1 cellular context compared by ENCODE assay signal in the genomic region with DNA sequence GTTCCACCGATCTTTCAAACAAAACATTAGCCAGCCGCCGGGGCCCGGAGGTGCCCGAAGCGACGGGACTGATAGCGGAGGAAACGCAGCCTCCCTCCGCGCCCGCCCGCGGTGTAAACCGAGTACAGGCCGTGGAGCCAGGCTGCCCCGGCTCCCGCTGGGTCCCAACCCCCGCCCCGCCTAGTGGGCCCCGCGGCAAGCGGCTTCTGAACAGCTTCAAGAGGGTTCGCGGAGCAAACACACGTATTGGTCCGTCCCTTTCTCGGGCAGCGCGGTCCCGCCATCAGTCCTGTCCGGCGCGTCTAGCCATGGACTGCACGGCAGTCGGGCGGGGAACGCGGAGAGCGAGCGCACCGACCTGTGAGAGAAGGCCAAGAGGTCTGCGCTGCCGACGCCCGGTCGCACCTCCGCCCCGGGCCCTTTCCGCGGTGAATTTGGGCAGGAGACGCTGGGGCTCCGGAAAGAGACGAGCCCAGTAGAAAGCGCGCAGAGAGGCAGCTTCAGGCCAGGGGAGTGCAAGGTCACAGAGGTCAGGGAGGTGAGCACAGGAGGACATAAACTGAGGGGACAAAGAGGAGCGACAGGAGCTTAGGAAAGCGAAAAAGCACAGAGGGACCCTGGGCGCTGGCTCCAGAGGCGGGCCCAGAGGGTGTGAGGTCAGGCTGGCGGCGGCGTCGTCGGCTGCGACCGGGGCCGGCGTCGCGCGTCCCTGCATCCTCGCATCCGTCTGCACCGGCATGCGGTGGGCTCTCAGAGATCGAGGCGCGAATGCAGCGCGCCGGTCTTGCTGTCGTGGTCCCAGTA.
TF ChIP-seq lines count a peak whose summit lies in the region.

No MANE protein-coding gene starts in this region.

TF ChIP-seq in WTC11, 78 proteins besides CTCF, POLR2A, EP300 and RAD21 (continued from another document and continues in another):
- TF ChIP-seq, protein P1, sequence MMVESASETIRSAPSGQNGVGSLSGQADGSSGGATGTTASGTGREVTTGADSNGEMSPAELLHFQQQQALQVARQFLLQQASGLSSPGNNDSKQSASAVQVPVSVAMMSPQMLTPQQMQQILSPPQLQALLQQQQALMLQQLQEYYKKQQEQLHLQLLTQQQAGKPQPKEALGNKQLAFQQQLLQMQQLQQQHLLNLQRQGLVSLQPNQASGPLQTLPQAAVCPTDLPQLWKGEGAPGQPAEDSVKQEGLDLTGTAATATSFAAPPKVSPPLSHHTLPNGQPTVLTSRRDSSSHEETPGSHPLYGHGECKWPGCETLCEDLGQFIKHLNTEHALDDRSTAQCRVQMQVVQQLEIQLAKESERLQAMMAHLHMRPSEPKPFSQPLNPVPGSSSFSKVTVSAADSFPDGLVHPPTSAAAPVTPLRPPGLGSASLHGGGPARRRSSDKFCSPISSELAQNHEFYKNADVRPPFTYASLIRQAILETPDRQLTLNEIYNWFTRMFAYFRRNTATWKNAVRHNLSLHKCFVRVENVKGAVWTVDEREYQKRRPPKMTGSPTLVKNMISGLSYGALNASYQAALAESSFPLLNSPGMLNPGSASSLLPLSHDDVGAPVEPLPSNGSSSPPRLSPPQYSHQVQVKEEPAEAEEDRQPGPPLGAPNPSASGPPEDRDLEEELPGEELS (CRISPR knock-in tag; IDR thresholded peaks at IDR 0.05): peak; percentile 98
- TF ChIP-seq, protein P2, sequence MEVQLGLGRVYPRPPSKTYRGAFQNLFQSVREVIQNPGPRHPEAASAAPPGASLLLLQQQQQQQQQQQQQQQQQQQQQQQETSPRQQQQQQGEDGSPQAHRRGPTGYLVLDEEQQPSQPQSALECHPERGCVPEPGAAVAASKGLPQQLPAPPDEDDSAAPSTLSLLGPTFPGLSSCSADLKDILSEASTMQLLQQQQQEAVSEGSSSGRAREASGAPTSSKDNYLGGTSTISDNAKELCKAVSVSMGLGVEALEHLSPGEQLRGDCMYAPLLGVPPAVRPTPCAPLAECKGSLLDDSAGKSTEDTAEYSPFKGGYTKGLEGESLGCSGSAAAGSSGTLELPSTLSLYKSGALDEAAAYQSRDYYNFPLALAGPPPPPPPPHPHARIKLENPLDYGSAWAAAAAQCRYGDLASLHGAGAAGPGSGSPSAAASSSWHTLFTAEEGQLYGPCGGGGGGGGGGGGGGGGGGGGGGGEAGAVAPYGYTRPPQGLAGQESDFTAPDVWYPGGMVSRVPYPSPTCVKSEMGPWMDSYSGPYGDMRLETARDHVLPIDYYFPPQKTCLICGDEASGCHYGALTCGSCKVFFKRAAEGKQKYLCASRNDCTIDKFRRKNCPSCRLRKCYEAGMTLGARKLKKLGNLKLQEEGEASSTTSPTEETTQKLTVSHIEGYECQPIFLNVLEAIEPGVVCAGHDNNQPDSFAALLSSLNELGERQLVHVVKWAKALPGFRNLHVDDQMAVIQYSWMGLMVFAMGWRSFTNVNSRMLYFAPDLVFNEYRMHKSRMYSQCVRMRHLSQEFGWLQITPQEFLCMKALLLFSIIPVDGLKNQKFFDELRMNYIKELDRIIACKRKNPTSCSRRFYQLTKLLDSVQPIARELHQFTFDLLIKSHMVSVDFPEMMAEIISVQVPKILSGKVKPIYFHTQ (CRISPR knock-in tag; IDR thresholded peaks at IDR 0.05): no peak
- TF ChIP-seq NFE2L1 (CRISPR knock-in tag; IDR thresholded peaks at IDR 0.05) (peak; percentile 89; the same call in 1 of the 2 replicates), ZNF423 (CRISPR knock-in tag; IDR thresholded peaks at IDR 0.05) (no peak), ETV6 (CRISPR knock-in tag; IDR thresholded peaks at IDR 0.05) (peak; percentile 88), CREB1 (CRISPR knock-in tag; IDR thresholded peaks at IDR 0.05) (no peak), FOXK1 (CRISPR knock-in tag; IDR thresholded peaks at IDR 0.05) (peak; percentile 84; the same call in 1 of the 2 replicates), IRF2 (CRISPR knock-in tag; IDR thresholded peaks at IDR 0.05; ENCODE audit: borderline replicate concordance, low read depth) (no peak), NFATC4 (CRISPR knock-in tag; IDR thresholded peaks at IDR 0.05) (no peak), TEAD4 (CRISPR knock-in tag; IDR thresholded peaks at IDR 0.05) (peak; percentile 94), ZNF317 (CRISPR knock-in tag; IDR thresholded peaks at IDR 0.05; ENCODE audit: borderline replicate concordance, low read depth) (peak; percentile 45; the same call in 1 of the 2 replicates), FOXJ3 (CRISPR knock-in tag; IDR thresholded peaks at IDR 0.05; ENCODE audit: borderline replicate concordance) (no peak), SOX15 (CRISPR knock-in tag; IDR thresholded peaks at IDR 0.05) (no peak)
- TF ChIP-seq, protein P3, sequence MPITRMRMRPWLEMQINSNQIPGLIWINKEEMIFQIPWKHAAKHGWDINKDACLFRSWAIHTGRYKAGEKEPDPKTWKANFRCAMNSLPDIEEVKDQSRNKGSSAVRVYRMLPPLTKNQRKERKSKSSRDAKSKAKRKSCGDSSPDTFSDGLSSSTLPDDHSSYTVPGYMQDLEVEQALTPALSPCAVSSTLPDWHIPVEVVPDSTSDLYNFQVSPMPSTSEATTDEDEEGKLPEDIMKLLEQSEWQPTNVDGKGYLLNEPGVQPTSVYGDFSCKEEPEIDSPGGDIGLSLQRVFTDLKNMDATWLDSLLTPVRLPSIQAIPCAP (CRISPR knock-in tag; IDR thresholded peaks at IDR 0.05): peak; percentile 91
- TF ChIP-seq, protein P4, sequence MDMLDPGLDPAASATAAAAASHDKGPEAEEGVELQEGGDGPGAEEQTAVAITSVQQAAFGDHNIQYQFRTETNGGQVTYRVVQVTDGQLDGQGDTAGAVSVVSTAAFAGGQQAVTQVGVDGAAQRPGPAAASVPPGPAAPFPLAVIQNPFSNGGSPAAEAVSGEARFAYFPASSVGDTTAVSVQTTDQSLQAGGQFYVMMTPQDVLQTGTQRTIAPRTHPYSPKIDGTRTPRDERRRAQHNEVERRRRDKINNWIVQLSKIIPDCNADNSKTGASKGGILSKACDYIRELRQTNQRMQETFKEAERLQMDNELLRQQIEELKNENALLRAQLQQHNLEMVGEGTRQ (CRISPR knock-in tag; IDR thresholded peaks at IDR 0.05): no peak
- TF ChIP-seq, protein P5, sequence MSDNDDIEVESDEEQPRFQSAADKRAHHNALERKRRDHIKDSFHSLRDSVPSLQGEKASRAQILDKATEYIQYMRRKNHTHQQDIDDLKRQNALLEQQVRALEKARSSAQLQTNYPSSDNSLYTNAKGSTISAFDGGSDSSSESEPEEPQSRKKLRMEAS (CRISPR knock-in tag; IDR thresholded peaks at IDR 0.05): peak; percentile 96
- TF ChIP-seq, protein P6, sequence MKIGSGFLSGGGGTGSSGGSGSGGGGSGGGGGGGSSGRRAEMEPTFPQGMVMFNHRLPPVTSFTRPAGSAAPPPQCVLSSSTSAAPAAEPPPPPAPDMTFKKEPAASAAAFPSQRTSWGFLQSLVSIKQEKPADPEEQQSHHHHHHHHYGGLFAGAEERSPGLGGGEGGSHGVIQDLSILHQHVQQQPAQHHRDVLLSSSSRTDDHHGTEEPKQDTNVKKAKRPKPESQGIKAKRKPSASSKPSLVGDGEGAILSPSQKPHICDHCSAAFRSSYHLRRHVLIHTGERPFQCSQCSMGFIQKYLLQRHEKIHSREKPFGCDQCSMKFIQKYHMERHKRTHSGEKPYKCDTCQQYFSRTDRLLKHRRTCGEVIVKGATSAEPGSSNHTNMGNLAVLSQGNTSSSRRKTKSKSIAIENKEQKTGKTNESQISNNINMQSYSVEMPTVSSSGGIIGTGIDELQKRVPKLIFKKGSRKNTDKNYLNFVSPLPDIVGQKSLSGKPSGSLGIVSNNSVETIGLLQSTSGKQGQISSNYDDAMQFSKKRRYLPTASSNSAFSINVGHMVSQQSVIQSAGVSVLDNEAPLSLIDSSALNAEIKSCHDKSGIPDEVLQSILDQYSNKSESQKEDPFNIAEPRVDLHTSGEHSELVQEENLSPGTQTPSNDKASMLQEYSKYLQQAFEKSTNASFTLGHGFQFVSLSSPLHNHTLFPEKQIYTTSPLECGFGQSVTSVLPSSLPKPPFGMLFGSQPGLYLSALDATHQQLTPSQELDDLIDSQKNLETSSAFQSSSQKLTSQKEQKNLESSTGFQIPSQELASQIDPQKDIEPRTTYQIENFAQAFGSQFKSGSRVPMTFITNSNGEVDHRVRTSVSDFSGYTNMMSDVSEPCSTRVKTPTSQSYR (CRISPR knock-in tag; IDR thresholded peaks at IDR 0.05): peak; percentile 87; the same call in 1 of the 2 replicates
- TF ChIP-seq, protein P7, sequence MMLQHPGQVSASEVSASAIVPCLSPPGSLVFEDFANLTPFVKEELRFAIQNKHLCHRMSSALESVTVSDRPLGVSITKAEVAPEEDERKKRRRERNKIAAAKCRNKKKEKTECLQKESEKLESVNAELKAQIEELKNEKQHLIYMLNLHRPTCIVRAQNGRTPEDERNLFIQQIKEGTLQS (CRISPR knock-in tag; conservative IDR thresholded peaks at IDR 0.05): peak; percentile 61; the same call in 1 of the 2 replicates
- TF ChIP-seq, protein P8, sequence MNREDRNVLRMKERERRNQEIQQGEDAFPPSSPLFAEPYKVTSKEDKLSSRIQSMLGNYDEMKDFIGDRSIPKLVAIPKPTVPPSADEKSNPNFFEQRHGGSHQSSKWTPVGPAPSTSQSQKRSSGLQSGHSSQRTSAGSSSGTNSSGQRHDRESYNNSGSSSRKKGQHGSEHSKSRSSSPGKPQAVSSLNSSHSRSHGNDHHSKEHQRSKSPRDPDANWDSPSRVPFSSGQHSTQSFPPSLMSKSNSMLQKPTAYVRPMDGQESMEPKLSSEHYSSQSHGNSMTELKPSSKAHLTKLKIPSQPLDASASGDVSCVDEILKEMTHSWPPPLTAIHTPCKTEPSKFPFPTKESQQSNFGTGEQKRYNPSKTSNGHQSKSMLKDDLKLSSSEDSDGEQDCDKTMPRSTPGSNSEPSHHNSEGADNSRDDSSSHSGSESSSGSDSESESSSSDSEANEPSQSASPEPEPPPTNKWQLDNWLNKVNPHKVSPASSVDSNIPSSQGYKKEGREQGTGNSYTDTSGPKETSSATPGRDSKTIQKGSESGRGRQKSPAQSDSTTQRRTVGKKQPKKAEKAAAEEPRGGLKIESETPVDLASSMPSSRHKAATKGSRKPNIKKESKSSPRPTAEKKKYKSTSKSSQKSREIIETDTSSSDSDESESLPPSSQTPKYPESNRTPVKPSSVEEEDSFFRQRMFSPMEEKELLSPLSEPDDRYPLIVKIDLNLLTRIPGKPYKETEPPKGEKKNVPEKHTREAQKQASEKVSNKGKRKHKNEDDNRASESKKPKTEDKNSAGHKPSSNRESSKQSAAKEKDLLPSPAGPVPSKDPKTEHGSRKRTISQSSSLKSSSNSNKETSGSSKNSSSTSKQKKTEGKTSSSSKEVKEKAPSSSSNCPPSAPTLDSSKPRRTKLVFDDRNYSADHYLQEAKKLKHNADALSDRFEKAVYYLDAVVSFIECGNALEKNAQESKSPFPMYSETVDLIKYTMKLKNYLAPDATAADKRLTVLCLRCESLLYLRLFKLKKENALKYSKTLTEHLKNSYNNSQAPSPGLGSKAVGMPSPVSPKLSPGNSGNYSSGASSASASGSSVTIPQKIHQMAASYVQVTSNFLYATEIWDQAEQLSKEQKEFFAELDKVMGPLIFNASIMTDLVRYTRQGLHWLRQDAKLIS (CRISPR knock-in tag; IDR thresholded peaks at IDR 0.05; ENCODE audit: borderline replicate concordance): no peak
- TF ChIP-seq, protein P9, sequence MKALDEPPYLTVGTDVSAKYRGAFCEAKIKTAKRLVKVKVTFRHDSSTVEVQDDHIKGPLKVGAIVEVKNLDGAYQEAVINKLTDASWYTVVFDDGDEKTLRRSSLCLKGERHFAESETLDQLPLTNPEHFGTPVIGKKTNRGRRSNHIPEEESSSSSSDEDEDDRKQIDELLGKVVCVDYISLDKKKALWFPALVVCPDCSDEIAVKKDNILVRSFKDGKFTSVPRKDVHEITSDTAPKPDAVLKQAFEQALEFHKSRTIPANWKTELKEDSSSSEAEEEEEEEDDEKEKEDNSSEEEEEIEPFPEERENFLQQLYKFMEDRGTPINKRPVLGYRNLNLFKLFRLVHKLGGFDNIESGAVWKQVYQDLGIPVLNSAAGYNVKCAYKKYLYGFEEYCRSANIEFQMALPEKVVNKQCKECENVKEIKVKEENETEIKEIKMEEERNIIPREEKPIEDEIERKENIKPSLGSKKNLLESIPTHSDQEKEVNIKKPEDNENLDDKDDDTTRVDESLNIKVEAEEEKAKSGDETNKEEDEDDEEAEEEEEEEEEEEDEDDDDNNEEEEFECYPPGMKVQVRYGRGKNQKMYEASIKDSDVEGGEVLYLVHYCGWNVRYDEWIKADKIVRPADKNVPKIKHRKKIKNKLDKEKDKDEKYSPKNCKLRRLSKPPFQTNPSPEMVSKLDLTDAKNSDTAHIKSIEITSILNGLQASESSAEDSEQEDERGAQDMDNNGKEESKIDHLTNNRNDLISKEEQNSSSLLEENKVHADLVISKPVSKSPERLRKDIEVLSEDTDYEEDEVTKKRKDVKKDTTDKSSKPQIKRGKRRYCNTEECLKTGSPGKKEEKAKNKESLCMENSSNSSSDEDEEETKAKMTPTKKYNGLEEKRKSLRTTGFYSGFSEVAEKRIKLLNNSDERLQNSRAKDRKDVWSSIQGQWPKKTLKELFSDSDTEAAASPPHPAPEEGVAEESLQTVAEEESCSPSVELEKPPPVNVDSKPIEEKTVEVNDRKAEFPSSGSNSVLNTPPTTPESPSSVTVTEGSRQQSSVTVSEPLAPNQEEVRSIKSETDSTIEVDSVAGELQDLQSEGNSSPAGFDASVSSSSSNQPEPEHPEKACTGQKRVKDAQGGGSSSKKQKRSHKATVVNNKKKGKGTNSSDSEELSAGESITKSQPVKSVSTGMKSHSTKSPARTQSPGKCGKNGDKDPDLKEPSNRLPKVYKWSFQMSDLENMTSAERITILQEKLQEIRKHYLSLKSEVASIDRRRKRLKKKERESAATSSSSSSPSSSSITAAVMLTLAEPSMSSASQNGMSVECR (CRISPR knock-in tag; IDR thresholded peaks at IDR 0.05; ENCODE audit: borderline replicate concordance): peak; percentile 97
- TF ChIP-seq, protein P10, sequence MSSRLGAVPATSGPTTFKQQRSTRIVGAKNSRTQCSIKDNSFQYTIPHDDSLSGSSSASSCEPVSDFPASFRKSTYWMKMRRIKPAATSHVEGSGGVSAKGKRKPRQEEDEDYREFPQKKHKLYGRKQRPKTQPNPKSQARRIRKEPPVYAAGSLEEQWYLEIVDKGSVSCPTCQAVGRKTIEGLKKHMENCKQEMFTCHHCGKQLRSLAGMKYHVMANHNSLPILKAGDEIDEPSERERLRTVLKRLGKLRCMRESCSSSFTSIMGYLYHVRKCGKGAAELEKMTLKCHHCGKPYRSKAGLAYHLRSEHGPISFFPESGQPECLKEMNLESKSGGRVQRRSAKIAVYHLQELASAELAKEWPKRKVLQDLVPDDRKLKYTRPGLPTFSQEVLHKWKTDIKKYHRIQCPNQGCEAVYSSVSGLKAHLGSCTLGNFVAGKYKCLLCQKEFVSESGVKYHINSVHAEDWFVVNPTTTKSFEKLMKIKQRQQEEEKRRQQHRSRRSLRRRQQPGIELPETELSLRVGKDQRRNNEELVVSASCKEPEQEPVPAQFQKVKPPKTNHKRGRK (CRISPR knock-in tag; IDR thresholded peaks at IDR 0.05; ENCODE audit: borderline replicate concordance): no peak
- TF ChIP-seq, protein P11, sequence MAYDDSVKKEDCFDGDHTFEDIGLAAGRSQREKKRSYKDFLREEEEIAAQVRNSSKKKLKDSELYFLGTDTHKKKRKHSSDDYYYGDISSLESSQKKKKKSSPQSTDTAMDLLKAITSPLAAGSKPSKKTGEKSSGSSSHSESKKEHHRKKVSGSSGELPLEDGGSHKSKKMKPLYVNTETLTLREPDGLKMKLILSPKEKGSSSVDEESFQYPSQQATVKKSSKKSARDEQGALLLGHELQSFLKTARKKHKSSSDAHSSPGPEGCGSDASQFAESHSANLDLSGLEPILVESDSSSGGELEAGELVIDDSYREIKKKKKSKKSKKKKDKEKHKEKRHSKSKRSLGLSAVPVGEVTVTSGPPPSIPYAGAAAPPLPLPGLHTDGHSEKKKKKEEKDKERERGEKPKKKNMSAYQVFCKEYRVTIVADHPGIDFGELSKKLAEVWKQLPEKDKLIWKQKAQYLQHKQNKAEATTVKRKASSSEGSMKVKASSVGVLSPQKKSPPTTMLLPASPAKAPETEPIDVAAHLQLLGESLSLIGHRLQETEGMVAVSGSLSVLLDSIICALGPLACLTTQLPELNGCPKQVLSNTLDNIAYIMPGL (CRISPR knock-in tag; IDR thresholded peaks at IDR 0.05): 0 out of 2 replicates have a peak, but pooled peaks have one; percentile 7
